In the genomic region with DNA sequence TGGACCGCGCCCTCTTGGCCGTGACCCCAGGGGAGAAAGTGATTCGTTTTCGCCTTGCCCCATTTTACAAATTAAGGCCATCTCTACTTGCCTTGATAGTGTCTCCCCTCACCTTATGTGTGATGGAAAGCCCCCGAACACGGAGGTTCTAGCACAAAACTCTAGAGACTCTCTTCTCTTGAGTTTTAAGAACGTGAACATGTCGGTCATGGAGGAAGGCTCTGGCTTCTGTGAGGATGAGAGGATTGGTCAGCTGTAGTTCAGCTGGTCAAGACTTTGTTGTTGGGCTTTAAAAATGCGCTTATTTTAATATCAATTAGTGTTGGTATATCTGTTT, we compare ENCODE assay signal across 8 cellular contexts. TPM values are rescaled to one million over a fixed set of nuclear protein-coding genes. Genes with fewer than 3 reads are reported as not detected.
A peak's percentile ranks its signal among the peaks of the same experiment; 100 is the strongest.
DNase-seq lines count a peak whose midpoint lies in the region; ATAC-seq and TF ChIP-seq lines count a peak whose summit lies in the region.

No MANE protein-coding gene starts in this region.

- ATAC-seq in GM18519 (IDR thresholded peaks at IDR 0.05; ENCODE audit: low FRiP score, unreplicated experiment): peak; percentile 11
- no peak for ATAC-seq in HG02973 (IDR thresholded peaks at IDR 0.05; ENCODE audit: unreplicated experiment)
- no peak for ATAC-seq in HG02870 (IDR thresholded peaks at IDR 0.05; ENCODE audit: unreplicated experiment)

- no CpG with 5 or more reads among the region's 10 CpGs for WGBS in mesendoderm (ENCODE audit: extremely low coverage, insufficient coverage, low lambda C conversion rate)
- under 1% methylated on average over 10 of the region's 10 CpGs for WGBS in urinary bladder

- H3K18ac ChIP-seq in mesendoderm (ENCODE audit: low read length): peak overlapping the region; percentile 19

- H3K27ac ChIP-seq in 22Rv1: peak overlapping the region; percentile 63
- peak overlapping the region; percentile 39 for H3K27ac ChIP-seq in caudate nucleus (ENCODE audit: low read depth, low read length)
- H3K27ac ChIP-seq in mesendoderm (ENCODE audit: low read depth, low read length): peak overlapping the region; percentile 60
- H3K27ac ChIP-seq in urinary bladder (ENCODE audit: low read depth): no peak overlapping the region

- peak overlapping the region; percentile 17 for H2BK5ac ChIP-seq in mesendoderm (ENCODE audit: low read length)

- H3K9ac ChIP-seq in mesendoderm (ENCODE audit: low read length): peak overlapping the region; percentile 91

- H4K8ac ChIP-seq in mesendoderm (ENCODE audit: low read depth, low read length): no peak overlapping the region

- H3K4me1 ChIP-seq in mesendoderm (ENCODE audit: control insufficient read depth, low read depth, low read length): no peaks in the 10 kb centered on the region
- no peaks in the 10 kb centered on the region for H3K4me1 ChIP-seq in urinary bladder (ENCODE audit: insufficient read depth)

- peak overlapping the region; percentile 95 for H3K23ac ChIP-seq in mesendoderm (ENCODE audit: low read length)

- H3K36me3 ChIP-seq in mesendoderm (ENCODE audit: control insufficient read depth, insufficient read depth, low read length) (no peaks in the 10 kb centered on the region), urinary bladder (ENCODE audit: insufficient read depth) (no peaks in the 10 kb centered on the region)

- no peak overlapping the region for H2AK5ac ChIP-seq in mesendoderm (ENCODE audit: low read length)

- peak overlapping the region; percentile 53 for H3K4me2 ChIP-seq in mesendoderm (ENCODE audit: low read length)

- no peak overlapping the region for H3K4ac ChIP-seq in mesendoderm (ENCODE audit: low read depth, low read length)

- no peaks in the 10 kb centered on the region for H3K27me3 ChIP-seq in mesendoderm (ENCODE audit: insufficient read depth, low read length, poor library complexity)

- H3K4me3 ChIP-seq in mesendoderm (ENCODE audit: low read length): peak overlapping the region; percentile 99
- peak overlapping the region; percentile 80 for H3K4me3 ChIP-seq in urinary bladder (ENCODE audit: low read depth, low read length)

- peaks cover 19% of the 10 kb centered on the region for H3K79me2 ChIP-seq in mesendoderm (ENCODE audit: control insufficient read depth, insufficient read depth, low read length)

- no peak for TF ChIP-seq CTCF in 22Rv1 (IDR thresholded peaks at IDR 0.05)

- no peak overlapping the region for H4K5ac ChIP-seq in mesendoderm (ENCODE audit: low read length)

- peak overlapping the region; percentile 88 for H3K56ac ChIP-seq in mesendoderm (ENCODE audit: low read length)

- H2BK120ac ChIP-seq in mesendoderm (ENCODE audit: low read depth, low read length): no peak overlapping the region

- H2BK15ac ChIP-seq in mesendoderm (replicated peaks; ENCODE audit: low read depth): no peak overlapping the region

- H3K79me1 ChIP-seq in mesendoderm (ENCODE audit: low read length): peaks cover 2% of the 10 kb centered on the region

- DNase-seq in HuH-7 (ENCODE audit: low spot score) (peak; percentile 12), caudate nucleus (lab: John Stamatoyannopoulos, UW) (peak in 2 of 61 donors; percentile 26 to 55), mesendoderm (no peak)

RNA-seq across cellular contexts. Expression of a gene that starts 0.8 kb away (rescaled TPM):
- 106 TPM for polyA plus RNA-seq in mesendoderm (2013, experiment 1 of 2)
- 115 TPM for polyA plus RNA-seq in mesendoderm (2013, experiment 2 of 2)
- total RNA-seq in urinary bladder: 147 TPM
- 105 TPM for polyA plus RNA-seq in urinary bladder
